ENCODE assay signal across 15 cellular contexts in the genomic region with DNA sequence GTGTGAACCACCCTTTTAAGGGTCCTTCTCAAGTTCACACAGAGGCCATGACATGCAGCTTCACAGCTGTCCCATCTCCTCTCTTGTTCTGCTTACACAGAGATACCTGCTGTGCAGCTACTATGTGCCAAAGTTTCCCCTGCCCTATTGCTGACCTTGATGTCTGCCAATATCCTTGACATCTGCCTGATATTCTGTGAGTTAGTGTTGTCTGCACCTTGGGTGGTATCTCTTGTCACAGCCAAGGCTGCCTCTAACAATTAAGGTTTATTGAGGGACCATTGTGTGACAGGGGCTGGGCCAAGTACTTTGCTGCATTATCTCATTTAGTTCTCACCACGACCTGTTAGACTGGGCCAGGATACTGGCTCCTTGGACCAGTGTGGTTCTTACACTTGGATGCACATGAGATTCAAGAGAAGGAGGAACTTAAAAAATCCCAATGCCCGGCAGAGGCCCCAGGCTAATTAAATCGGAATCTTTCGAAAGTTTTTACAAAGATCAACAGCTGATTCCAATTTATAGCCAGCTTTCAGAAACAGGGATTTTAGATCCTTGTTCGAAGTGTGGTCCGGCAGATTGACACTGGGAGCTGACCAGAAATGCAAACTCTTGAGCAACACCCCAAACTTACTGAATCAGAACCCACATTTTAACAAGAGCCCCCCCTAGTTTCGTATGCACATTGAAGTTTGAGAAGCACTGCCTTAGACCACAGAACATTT.
"Had no signal": no experiment of that assay in that cellular context is flagged by ENCODE, and none has a peak within 500 bp of the region (broad histone marks: within the 10 kb centered on the region; RNA-seq: fewer than 3 reads in every experiment).

No MANE protein-coding gene starts in this region.

- H3K4me3 ChIP-seq: cardiac muscle cell, hepatocyte, neural progenitor cell, ovary, suprapubic skin, upper lobe of left lung had no signal

- H3K4me1 Mint-ChIP-seq: T-helper 17 cell had no signal

- H3K27ac ChIP-seq: cardiac muscle cell, hepatocyte, neural progenitor cell, ovary, suprapubic skin, upper lobe of left lung had no signal

- H3K4me3 Mint-ChIP-seq: activated CD8-positive, alpha-beta memory T cell treated with anti-CD3 and anti-CD28 coated beads, Interleukin-2, amount 10 ng/mL, durations not matched to agents 7 days and 5 days; activated naive CD8-positive, alpha-beta T cell treated with anti-CD3 and anti-CD28 coated beads, Interleukin-2, amount 10 ng/mL, durations not matched to agents 7 days and 5 days; activated T-cell treated with anti-CD3 and anti-CD28 coated beads, Interleukin-2, amount 50 U/mL, for 4 hours; neural progenitor cell; T-helper 17 cell had no signal

- ATAC-seq: stimulated activated naive CD8-positive, alpha-beta T cell treated with anti-CD3 and anti-CD28 coated beads, Interleukin-15, Interleukin-2, amounts not matched to agents 100 U/mL and 50 U/mL, for 24 hours; T-helper 17 cell had no signal

- H3K36me3 Mint-ChIP-seq: activated CD8-positive, alpha-beta memory T cell treated with anti-CD3 and anti-CD28 coated beads, Interleukin-2, amount 10 ng/mL, durations not matched to agents 7 days and 5 days; activated naive CD8-positive, alpha-beta T cell treated with anti-CD3 and anti-CD28 coated beads, Interleukin-2, amount 10 ng/mL, durations not matched to agents 7 days and 5 days; neural progenitor cell had no signal

- DNase-seq: activated CD4-positive, alpha-beta T cell treated with anti-CD3 and anti-CD28 coated beads, Interleukin-2, amount 50 U/mL, for 4 hours; activated CD8-positive, alpha-beta memory T cell treated with anti-CD3 and anti-CD28 coated beads, Interleukin-2, amount 10 ng/mL, durations not matched to agents 7 days and 5 days; activated gamma-delta T cell treated with Interleukin-2 at 50 U/mL for 16 hours; activated naive CD8-positive, alpha-beta T cell treated with anti-CD3 and anti-CD28 coated beads, Interleukin-2, amount 10 ng/mL, durations not matched to agents 7 days and 5 days; activated T-cell treated with anti-CD3 and anti-CD28 coated beads, Interleukin-2, amount 50 U/mL, for 4 hours; ovary; stimulated activated CD4-positive, alpha-beta T cell treated with anti-CD3 and anti-CD28 coated beads, Interleukin-2, amount 100 ng/mL, for 48 hours; stimulated activated CD8-positive, alpha-beta memory T cell treated with anti-CD3 and anti-CD28 coated beads, Interleukin-4, amount 100 ng/mL, for 48 hours; stimulated activated naive CD8-positive, alpha-beta T cell treated with anti-CD3 and anti-CD28 coated beads, Interleukin-15, Interleukin-2, amounts not matched to agents 100 U/mL and 50 U/mL, for 24 hours; T-helper 17 cell; upper lobe of left lung had no signal

- H3K4me2 ChIP-seq: hepatocyte, neural progenitor cell had no signal

- H3K27me3 ChIP-seq: cardiac muscle cell, hepatocyte, ovary, suprapubic skin, upper lobe of left lung had no signal

- H3K27ac Mint-ChIP-seq: activated CD8-positive, alpha-beta memory T cell treated with anti-CD3 and anti-CD28 coated beads, Interleukin-2, amount 10 ng/mL, durations not matched to agents 7 days and 5 days; activated naive CD8-positive, alpha-beta T cell treated with anti-CD3 and anti-CD28 coated beads, Interleukin-2, amount 10 ng/mL, durations not matched to agents 7 days and 5 days; neural progenitor cell; T-helper 17 cell had no signal

- H2AFZ ChIP-seq: hepatocyte, neural progenitor cell had no signal

- H3K9me3 Mint-ChIP-seq: activated naive CD8-positive, alpha-beta T cell treated with anti-CD3 and anti-CD28 coated beads, Interleukin-2, amount 10 ng/mL, durations not matched to agents 7 days and 5 days; activated T-cell treated with anti-CD3 and anti-CD28 coated beads, Interleukin-2, amount 50 U/mL, for 4 hours had no signal

- H3K27me3 Mint-ChIP-seq: activated naive CD8-positive, alpha-beta T cell treated with anti-CD3 and anti-CD28 coated beads, Interleukin-2, amount 10 ng/mL, durations not matched to agents 7 days and 5 days had no signal

- H3K4me1 ChIP-seq: upper lobe of left lung had no signal

- H3K79me2 ChIP-seq: hepatocyte had no signal

- H3K36me3 ChIP-seq: cardiac muscle cell, neural progenitor cell, ovary, suprapubic skin, upper lobe of left lung had no signal
